25 cellular contexts compared by ENCODE assay signal in the genomic region with DNA sequence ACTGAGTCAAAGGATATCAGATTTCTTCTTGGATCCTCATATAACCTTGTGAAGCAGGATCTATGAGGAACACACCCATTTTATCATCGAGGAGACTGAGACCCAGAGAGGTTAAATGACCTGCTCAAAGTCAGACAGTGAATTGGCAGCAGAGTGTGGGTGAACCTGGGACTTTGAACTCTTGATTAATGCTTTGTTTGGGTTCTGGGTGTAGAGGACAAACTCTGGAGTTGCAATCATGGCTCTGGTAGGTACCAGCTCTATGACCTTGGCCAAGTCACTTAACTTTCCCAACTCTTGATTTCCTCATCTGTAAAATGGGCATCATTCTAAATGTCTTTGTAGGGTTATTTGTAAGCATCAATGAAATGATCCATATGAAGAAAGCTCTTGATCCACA.
"Had no signal": no experiment of that assay in that cellular context is flagged by ENCODE, and none has a peak within 500 bp of the region (broad histone marks: within the 10 kb centered on the region; RNA-seq: fewer than 3 reads in every experiment).

No MANE protein-coding gene starts in this region.

- FAIRE-seq: astrocyte, endometrium, endothelial cell of umbilical vein, frontal cortex had no signal

- H3K9me3 Mint-ChIP-seq: activated CD4-positive, alpha-beta memory T cell treated with anti-CD3 and anti-CD28 coated beads for 36 hours; activated CD4-positive, alpha-beta T cell treated with anti-CD3 and anti-CD28 coated beads, Interleukin-2, amount 10 ng/mL, durations not matched to agents 24 days and 14 days; activated T-cell treated with anti-CD3 and anti-CD28 coated beads, Interleukin-2, amount 50 U/mL, for 72 hours had no signal

- DNase-seq: activated CD4-positive, CD25-positive, alpha-beta regulatory T cell; activated CD4-positive, CD25-positive, alpha-beta regulatory T cell treated with anti-CD3 and anti-CD28 coated beads, Interleukin-2, amount 50 U/mL, for 72 hours; activated effector memory CD4-positive, alpha-beta T cell treated with Interleukin-2 at 50 U/mL for 16 hours; activated gamma-delta T cell treated with Interleukin-2 at 50 U/mL for 16 hours; activated naive CD4-positive, alpha-beta T cell treated with anti-CD3 and anti-CD28 coated beads, Interleukin-2, amount 50 U/mL, for 16 hours; activated naive CD4-positive, alpha-beta T cell treated with Interleukin-2 at 50 U/mL for 16 hours; activated T-cell treated with anti-CD3 and anti-CD28 coated beads, Interleukin-2, amount 50 U/mL, for 1 hour; amniotic stem cell; cerebellar nuclear complex; effector CD8-positive, alpha-beta T cell; esophagus squamous epithelium had no signal

- H3K4me3 ChIP-seq: colonic mucosa, esophagus squamous epithelium had no signal

- H3K4me3 Mint-ChIP-seq: activated CD4-positive, alpha-beta memory T cell treated with anti-CD3 and anti-CD28 coated beads for 36 hours; activated CD4-positive, alpha-beta T cell treated with anti-CD3 and anti-CD28 coated beads for 36 hours; activated CD4-positive, alpha-beta T cell treated with anti-CD3 and anti-CD28 coated beads, Interleukin-2, amount 10 ng/mL, durations not matched to agents 24 days and 14 days; activated CD8-positive, alpha-beta memory T cell treated with anti-CD3 and anti-CD28 coated beads, Interleukin-2, amount 10 ng/mL, durations not matched to agents 7 days and 5 days; activated CD8-positive, alpha-beta T cell treated with anti-CD3 and anti-CD28 coated beads, Interleukin-2, amount 10 ng/mL, durations not matched to agents 7 days and 5 days; activated naive CD8-positive, alpha-beta T cell; activated T-cell treated with anti-CD3 and anti-CD28 coated beads, Interleukin-2, amount 50 U/mL, for 72 hours had no signal

- H3K27ac ChIP-seq: brain microvascular endothelial cell, colonic mucosa, epithelial cell of prostate, esophagus squamous epithelium had no signal

- H3K9me3 ChIP-seq: colonic mucosa, esophagus squamous epithelium had no signal

- ATAC-seq: activated CD8-positive, alpha-beta memory T cell treated with anti-CD3 and anti-CD28 coated beads, Interleukin-2, amount 10 ng/mL, durations not matched to agents 7 days and 5 days; activated T-cell treated with anti-CD3 and anti-CD28 coated beads, Interleukin-2, amount 50 U/mL, for 72 hours had no signal

- H3K27me3 ChIP-seq: brain microvascular endothelial cell, colonic mucosa had no signal

- H3K4me1 Mint-ChIP-seq: activated CD4-positive, alpha-beta T cell treated with anti-CD3 and anti-CD28 coated beads for 36 hours; activated CD4-positive, alpha-beta T cell treated with anti-CD3 and anti-CD28 coated beads, Interleukin-2, amount 10 ng/mL, durations not matched to agents 24 days and 14 days; activated CD8-positive, alpha-beta memory T cell treated with anti-CD3 and anti-CD28 coated beads, Interleukin-2, amount 10 ng/mL, durations not matched to agents 7 days and 5 days had no signal

- H3K4me1 ChIP-seq: colonic mucosa had no signal

- H3K36me3 ChIP-seq: brain microvascular endothelial cell, colonic mucosa, esophagus squamous epithelium had no signal

- H3K27me3 Mint-ChIP-seq: activated CD4-positive, alpha-beta T cell treated with anti-CD3 and anti-CD28 coated beads, Interleukin-2, amount 10 ng/mL, durations not matched to agents 24 days and 14 days; activated CD8-positive, alpha-beta memory T cell treated with anti-CD3 and anti-CD28 coated beads, Interleukin-2, amount 10 ng/mL, durations not matched to agents 7 days and 5 days had no signal

- H3K36me3 Mint-ChIP-seq: activated CD4-positive, alpha-beta memory T cell treated with anti-CD3 and anti-CD28 coated beads for 36 hours; activated CD8-positive, alpha-beta memory T cell treated with anti-CD3 and anti-CD28 coated beads, Interleukin-2, amount 10 ng/mL, durations not matched to agents 7 days and 5 days; activated naive CD8-positive, alpha-beta T cell had no signal
